In the genomic region with DNA sequence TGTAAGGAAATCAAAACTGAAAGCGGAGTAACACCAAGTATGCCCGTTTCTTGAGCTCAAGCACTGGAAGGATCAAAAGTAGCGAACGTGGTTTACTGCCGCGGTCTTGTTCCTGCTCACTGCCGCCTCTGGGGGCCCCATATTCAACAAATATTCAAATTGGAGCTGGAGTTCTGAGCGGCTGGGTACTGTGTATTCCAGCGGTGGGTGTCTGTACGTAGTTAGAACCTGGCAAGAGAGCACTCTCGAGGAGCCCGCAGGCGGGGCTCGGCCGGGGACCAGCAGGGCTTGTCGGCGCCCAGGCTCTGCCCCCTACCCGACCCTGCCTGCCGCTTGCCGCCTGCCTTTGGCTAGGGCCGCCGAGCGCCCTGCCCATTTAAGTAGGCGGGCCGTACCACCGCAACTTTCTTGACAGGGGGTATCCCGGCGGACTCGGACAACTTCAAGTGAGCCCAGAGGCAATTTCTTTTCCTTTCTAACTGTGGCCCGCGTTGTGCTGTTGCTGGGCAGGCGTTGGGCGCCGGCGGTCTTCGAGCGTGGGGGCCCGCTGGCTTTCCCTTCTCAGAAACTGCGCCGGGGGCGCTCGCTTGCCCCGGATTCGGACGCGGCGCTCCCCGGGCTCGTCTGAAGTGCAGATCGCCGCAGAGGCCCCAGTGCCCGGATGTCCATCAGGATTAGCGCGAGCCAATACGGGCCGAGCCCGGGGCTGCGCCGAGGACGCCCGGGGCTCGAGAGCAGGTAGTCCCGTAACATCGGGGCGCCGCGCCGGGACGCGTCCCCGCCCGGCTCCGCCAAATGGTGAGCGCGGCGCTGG, we compare ENCODE assay signal across 8 cellular contexts.
DNase-seq lines count a peak whose midpoint lies in the region; ATAC-seq and TF ChIP-seq lines count a peak whose summit lies in the region.

No MANE protein-coding gene starts in this region.

- H3K4me3 ChIP-seq in SK-N-MC (peak overlapping the region; percentile 96), thymus (ENCODE audit: low read length) (peak overlapping the region; percentile 84)

- H3K27ac ChIP-seq in SK-N-MC (peak overlapping the region; percentile 29; the same call in 1 of the 2 replicates), thymus (ENCODE audit: low read depth) (peak overlapping the region; percentile 97)

- H3K36me3 Mint-ChIP-seq in activated naive CD4-positive, alpha-beta T cell treated with anti-CD3 and anti-CD28 coated beads, Interleukin-2, amount 50 U/mL, for 72 hours, result peaks cover 14 to 16% of the 10 kb centered on the region in 2 donors
- H3K36me3 Mint-ChIP-seq in osteocyte (ENCODE audit: unreplicated experiment), result no peaks in the 10 kb centered on the region

- H3K9me3 Mint-ChIP-seq in activated naive CD4-positive, alpha-beta T cell treated with anti-CD3 and anti-CD28 coated beads, Interleukin-2, amount 50 U/mL, for 72 hours, result no peaks in the 10 kb centered on the region
- H3K9me3 Mint-ChIP-seq in osteocyte (ENCODE audit: unreplicated experiment), result no peaks in the 10 kb centered on the region

- no peaks in the 10 kb centered on the region for H3K27me3 Mint-ChIP-seq in osteocyte (ENCODE audit: unreplicated experiment)

- peak; percentile 44 for TF ChIP-seq CTCF in osteocyte (IDR thresholded peaks at IDR 0.05)

- peak; percentile 62 for DNase-seq in NCI-H1048 (lab: John Stamatoyannopoulos, UW)
- DNase-seq in SK-N-MC (ENCODE audit: low read depth, low spot score), result no peak
- DNase-seq in activated naive CD4-positive, alpha-beta T cell treated with anti-CD3 and anti-CD28 coated beads, Interleukin-2, amount 50 U/mL, for 72 hours (ENCODE audit: low spot score in 2 of 2), result peak; percentile 90 to 91
- peak; percentile 82 to 96 (median 91) for DNase-seq in head of caudate nucleus
- peak; percentile 97 for DNase-seq in osteocyte (ENCODE audit: extremely low spot score, unreplicated experiment)

- peak; percentile 99 for TF ChIP-seq POLR2A in GM10847 (IDR thresholded peaks at IDR 0.05; ENCODE audit: extremely low read depth, insufficient read length)

- H3K4me3 Mint-ChIP-seq in osteocyte (ENCODE audit: unreplicated experiment), result peak overlapping the region; percentile 89

- peak overlapping the region; percentile 62 for H3K9ac ChIP-seq in SK-N-MC (ENCODE audit: insufficient read length)

- peaks cover 43% of the 10 kb centered on the region for H3K4me1 Mint-ChIP-seq in osteocyte (ENCODE audit: unreplicated experiment)

- peak; percentile 77 for ATAC-seq in HG02588 (IDR thresholded peaks at IDR 0.05; ENCODE audit: unreplicated experiment)
- peak; percentile 79 to 85 for ATAC-seq in activated naive CD4-positive, alpha-beta T cell treated with anti-CD3 and anti-CD28 coated beads, Interleukin-2, amount 50 U/mL, for 72 hours

- intact Hi-C loops in head of caudate nucleus (cut with DNase I), result loop anchor here (2.0 to 5.0 kb wide), 2 partner anchors 72 to 86 kb away; a partner anchor contains a TSS

- H3K36me3 ChIP-seq in SK-N-MC (ENCODE audit: insufficient read depth, low read length) (no peaks in the 10 kb centered on the region), thymus (ENCODE audit: control insufficient read depth, insufficient read depth) (no peaks in the 10 kb centered on the region)

- H3K27ac Mint-ChIP-seq in activated naive CD4-positive, alpha-beta T cell treated with anti-CD3 and anti-CD28 coated beads, Interleukin-2, amount 50 U/mL, for 72 hours, result peak overlapping the region; percentile 99
- peak overlapping the region; percentile 98 for H3K27ac Mint-ChIP-seq in osteocyte (ENCODE audit: unreplicated experiment)

- under 1% methylated on average over 76 of the region's 76 CpGs for WGBS in thymus

- no peaks in the 10 kb centered on the region for H3K27me3 ChIP-seq in thymus (ENCODE audit: control insufficient read depth, insufficient read depth)

- H3K4me1 ChIP-seq in thymus (ENCODE audit: control insufficient read depth, insufficient read depth, low read length), result peaks cover 26% of the 10 kb centered on the region

- H3K9me3 ChIP-seq in SK-N-MC (ENCODE audit: low read depth, low read length), result no peaks in the 10 kb centered on the region
- no peaks in the 10 kb centered on the region for H3K9me3 ChIP-seq in thymus (ENCODE audit: control insufficient read depth)
